ENCODE assay signal across 13 cellular contexts in the genomic region with DNA sequence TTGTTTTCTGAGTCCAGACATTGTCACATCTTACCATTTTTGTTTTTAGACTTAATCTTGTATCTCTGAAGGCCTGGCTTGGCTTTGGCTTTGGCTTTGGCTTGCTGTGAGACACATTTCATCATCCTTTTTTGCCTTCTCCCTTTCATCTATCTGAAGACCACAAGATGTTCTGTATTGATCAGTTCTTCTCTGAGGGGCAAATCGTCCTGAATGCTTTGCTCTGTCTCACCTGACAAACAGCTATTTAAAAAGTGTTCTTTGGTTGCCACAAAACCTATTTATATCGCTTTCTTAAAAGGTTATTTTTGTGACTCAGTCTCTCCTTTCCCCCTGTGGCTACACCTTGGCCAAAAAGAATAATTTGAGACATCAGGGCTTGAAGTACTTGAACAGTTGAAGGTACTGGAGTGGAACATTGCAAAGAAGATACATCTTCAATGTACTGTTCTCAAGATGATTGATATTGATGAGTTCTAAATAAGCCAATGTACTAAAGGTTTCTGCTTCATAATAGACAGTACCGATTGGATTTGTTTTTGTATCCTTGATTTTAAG.
DNase-seq lines count a peak whose midpoint lies in the region; ATAC-seq lines count a peak whose summit lies in the region.
"Had no signal": no experiment of that assay in that cellular context is flagged by ENCODE, and none has a peak within 500 bp of the region (broad histone marks: within the 10 kb centered on the region; RNA-seq: fewer than 3 reads in every experiment).

No MANE protein-coding gene starts in this region.

- H3K27me3 Mint-ChIP-seq in activated T-helper 17 cell treated with anti-CD3 and anti-CD28 coated beads, Interleukin-2, amount 50 U/mL, for 72 hours, result no peaks in the 10 kb centered on the region

- no peak for DNase-seq in activated naive CD4-positive, alpha-beta T cell treated with anti-CD3 and anti-CD28 coated beads, Interleukin-2, amount 50 U/mL, for 72 hours (ENCODE audit: low spot score in 2 of 2)
- DNase-seq in activated naive CD4-positive, alpha-beta T cell (lab: John Stamatoyannopoulos, UW), result no peak
- no peak for DNase-seq in stimulated activated effector memory CD8-positive, alpha-beta T cell treated with anti-CD3 and anti-CD28 coated beads, Interleukin-12 subunit alpha, Interleukin-12 subunit beta, amount 100 ng/mL, for 72 hours (ENCODE audit: low spot score in 2 of 2)
- DNase-seq in stimulated activated CD4-positive, alpha-beta T cell treated with anti-CD3 and anti-CD28 coated beads, Interleukin-4, amount 100 ng/mL, for 1 hour, result no peak
- DNase-seq in mucosa of gallbladder (ENCODE audit: low spot score), result no peak
- DNase-seq: BE2C, H7, IMR-90 had no signal

- H3K9me3 Mint-ChIP-seq in activated naive CD4-positive, alpha-beta T cell treated with anti-CD3 and anti-CD28 coated beads, Interleukin-2, amount 50 U/mL, for 72 hours, result no peaks in the 10 kb centered on the region
- no peaks in the 10 kb centered on the region for H3K9me3 Mint-ChIP-seq in activated T-helper 17 cell treated with anti-CD3 and anti-CD28 coated beads, Interleukin-2, amount 50 U/mL, for 72 hours
- H3K9me3 Mint-ChIP-seq in stimulated activated effector memory CD8-positive, alpha-beta T cell treated with anti-CD3 and anti-CD28 coated beads, Interleukin-12 subunit alpha, Interleukin-12 subunit beta, amount 100 ng/mL, for 72 hours, result no peaks in the 10 kb centered on the region
- H3K9me3 Mint-ChIP-seq: CD14-positive monocyte, GM23338 had no signal

- no peak overlapping the region for H3K4me3 Mint-ChIP-seq in activated T-helper 17 cell treated with anti-CD3 and anti-CD28 coated beads, Interleukin-2, amount 50 U/mL, for 72 hours
- H3K4me3 Mint-ChIP-seq in stimulated activated effector memory CD8-positive, alpha-beta T cell treated with anti-CD3 and anti-CD28 coated beads, Interleukin-12 subunit alpha, Interleukin-12 subunit beta, amount 100 ng/mL, for 72 hours, result no peak overlapping the region
- H3K4me3 Mint-ChIP-seq: CD14-positive monocyte, GM23338 had no signal

- H3K27ac Mint-ChIP-seq in activated naive CD4-positive, alpha-beta T cell treated with anti-CD3 and anti-CD28 coated beads, Interleukin-2, amount 50 U/mL, for 72 hours, result no peak overlapping the region
- H3K27ac Mint-ChIP-seq in activated T-helper 17 cell treated with anti-CD3 and anti-CD28 coated beads, Interleukin-2, amount 50 U/mL, for 72 hours, result peak overlapping the region; percentile 28
- peak overlapping the region; percentile 71 for H3K27ac Mint-ChIP-seq in stimulated activated effector memory CD8-positive, alpha-beta T cell treated with anti-CD3 and anti-CD28 coated beads, Interleukin-12 subunit alpha, Interleukin-12 subunit beta, amount 100 ng/mL, for 72 hours
- H3K27ac Mint-ChIP-seq: CD14-positive monocyte, GM23338 had no signal

- H3K36me3 Mint-ChIP-seq in activated naive CD4-positive, alpha-beta T cell treated with anti-CD3 and anti-CD28 coated beads, Interleukin-2, amount 50 U/mL, for 72 hours, result peaks cover 0 to 9% of the 10 kb centered on the region in 2 donors
- peaks cover 76% of the 10 kb centered on the region for H3K36me3 Mint-ChIP-seq in activated T-helper 17 cell treated with anti-CD3 and anti-CD28 coated beads, Interleukin-2, amount 50 U/mL, for 72 hours (ENCODE audit: low read depth)
- H3K36me3 Mint-ChIP-seq in stimulated activated effector memory CD8-positive, alpha-beta T cell treated with anti-CD3 and anti-CD28 coated beads, Interleukin-12 subunit alpha, Interleukin-12 subunit beta, amount 100 ng/mL, for 72 hours, result peaks cover 55% of the 10 kb centered on the region

- ATAC-seq in activated naive CD4-positive, alpha-beta T cell treated with anti-CD3 and anti-CD28 coated beads, Interleukin-2, amount 50 U/mL, for 72 hours, result peak; percentile 11 to 57
- peak; percentile 18 for ATAC-seq in activated T-helper 17 cell treated with anti-CD3 and anti-CD28 coated beads, Interleukin-2, amount 50 U/mL, for 72 hours (replicated peaks)
- ATAC-seq in stimulated activated effector memory CD8-positive, alpha-beta T cell treated with anti-CD3 and anti-CD28 coated beads, Interleukin-12 subunit alpha, Interleukin-12 subunit beta, amount 100 ng/mL, for 72 hours, result no peak
- ATAC-seq in GM21576 (IDR thresholded peaks at IDR 0.05; ENCODE audit: unreplicated experiment), result no peak
- ATAC-seq: A549, GM23338 had no signal

- no peaks in the 10 kb centered on the region for H3K4me1 Mint-ChIP-seq in activated T-helper 17 cell treated with anti-CD3 and anti-CD28 coated beads, Interleukin-2, amount 50 U/mL, for 72 hours
- peaks cover 6% of the 10 kb centered on the region for H3K4me1 Mint-ChIP-seq in stimulated activated effector memory CD8-positive, alpha-beta T cell treated with anti-CD3 and anti-CD28 coated beads, Interleukin-12 subunit alpha, Interleukin-12 subunit beta, amount 100 ng/mL, for 72 hours
- H3K4me1 Mint-ChIP-seq: CD14-positive monocyte, GM23338 had no signal

Comparison
In these comparisons a context has a peak if more than half of its experiments do, and no peak if none do; other contexts are left out.
1. ATAC-seq: peak in activated naive CD4-positive, alpha-beta T cell treated with anti-CD3 and anti-CD28 coated beads, Interleukin-2, amount 50 U/mL, for 72 hours (2 of 2) and activated T-helper 17 cell treated with anti-CD3 and anti-CD28 coated beads, Interleukin-2, amount 50 U/mL, for 72 hours (single experiment); none in stimulated activated effector memory CD8-positive, alpha-beta T cell treated with anti-CD3 and anti-CD28 coated beads, Interleukin-12 subunit alpha, Interleukin-12 subunit beta, amount 100 ng/mL, for 72 hours (single experiment) and GM21576 (single experiment).
2. H3K27ac Mint-ChIP-seq: peak in activated T-helper 17 cell treated with anti-CD3 and anti-CD28 coated beads, Interleukin-2, amount 50 U/mL, for 72 hours (single experiment) and stimulated activated effector memory CD8-positive, alpha-beta T cell treated with anti-CD3 and anti-CD28 coated beads, Interleukin-12 subunit alpha, Interleukin-12 subunit beta, amount 100 ng/mL, for 72 hours (single experiment); none in activated naive CD4-positive, alpha-beta T cell treated with anti-CD3 and anti-CD28 coated beads, Interleukin-2, amount 50 U/mL, for 72 hours (0 of 2).